ENCODE assay signal across 17 cellular contexts in genomic region chr9:38720083-38720755, GRCh38. TPM values are rescaled to one million over a fixed set of nuclear protein-coding genes. Genes with fewer than 3 reads are reported as not detected.
DNase-seq lines count a peak whose midpoint lies in the region; TF ChIP-seq lines count a peak whose summit lies in the region.
"Had no signal": no experiment of that assay in that cellular context is flagged by ENCODE, and none has a peak within 500 bp of the region (broad histone marks: within the 10 kb centered on the region; RNA-seq: fewer than 3 reads in every experiment).

TSS of gene FAM240B (minus strand) at chr9:38720133. CDS start at chr9:38703999, 16,134 bp downstream.

- H3K4me3 ChIP-seq in kidney epithelial cell (ENCODE audit: low read depth, low read length) = no peak within 1 kb of the TSS
- no peak within 1 kb of the TSS for H3K4me3 ChIP-seq in Karpas-422 (ENCODE audit: low read length)
- H3K4me3 ChIP-seq: GM12878, GM23338 had no signal

- H3K9ac ChIP-seq in Karpas-422 (ENCODE audit: low read length) = no peak within 1 kb of the TSS

- H2AFZ ChIP-seq in Karpas-422 (ENCODE audit: low read length) = no peak within 1 kb of the TSS

- DNase-seq in DMS 273 (lab: John Stamatoyannopoulos, UW; ENCODE audit: unreplicated experiment) (peak; percentile 10), DMS 273 treated with DMSO at 0.1 percent for 48 hours (lab: John Stamatoyannopoulos, UW) (no peak), NCI-H2171 treated with DMSO at 0.1 percent for 48 hours (lab: John Stamatoyannopoulos, UW) (peak; percentile 96), kidney epithelial cell (ENCODE audit: low read depth) (peak; percentile 16), retina (peak; percentile 20), Karpas-422 (no peak), HuH-7 (ENCODE audit: low spot score) (no peak)
- no peak for DNase-seq in activated T-cell treated with anti-CD3 and anti-CD28 coated beads, Interleukin-2, amount 50 U/mL, for 1 hour
- DNase-seq: DMS153, EL, NCI-H1092 treated with DMSO at 0.1 percent for 48 hours, NCI-H146, Right ventricle myocardium superior had no signal

- no peak within 1 kb of the TSS for H3K27ac ChIP-seq in Karpas-422 (ENCODE audit: low read length)
- H3K27ac ChIP-seq: 22Rv1 had no signal

- no peak within 1 kb of the TSS for H3K4me2 ChIP-seq in Karpas-422 (ENCODE audit: low read depth, low read length, poor library complexity, severe bottlenecking)
- H3K4me2 ChIP-seq: GM23338 had no signal

- H3K36me3 ChIP-seq in kidney epithelial cell (ENCODE audit: control insufficient read depth, insufficient read depth, low read length) (no peaks in the 10 kb centered on the region), Karpas-422 (ENCODE audit: insufficient read depth, low read length) (no peaks in the 10 kb centered on the region)

- no peak for TF ChIP-seq CTCF in kidney epithelial cell (IDR thresholded peaks at IDR 0.05; ENCODE audit: insufficient read depth, low read length, poor library complexity, severe bottlenecking)

- no peaks in the 10 kb centered on the region for H4K20me1 ChIP-seq in Karpas-422 (ENCODE audit: insufficient read depth, low read depth, low read length)

- H3K4me1 ChIP-seq in Karpas-422 (ENCODE audit: low read length) = no peaks in the 10 kb centered on the region

- no peaks in the 10 kb centered on the region for H3K9me2 ChIP-seq in Karpas-422 (replicated peaks; ENCODE audit: insufficient read depth, low read length)

- no peaks in the 10 kb centered on the region for H3K79me2 ChIP-seq in Karpas-422 (ENCODE audit: low read length)

- no peaks in the 10 kb centered on the region for H3K9me3 ChIP-seq in Karpas-422 (ENCODE audit: low read length)

- H3K27me3 ChIP-seq in kidney epithelial cell (ENCODE audit: control insufficient read depth, insufficient read depth, low read length) = no peaks in the 10 kb centered on the region
- no peaks in the 10 kb centered on the region for H3K27me3 ChIP-seq in Karpas-422 (ENCODE audit: low read length)

RNA-seq across cellular contexts. Expression of gene FAM240B, which starts in this region (rescaled TPM):
- total RNA-seq in kidney epithelial cell = not detected in 2 replicates
- not detected in 2 replicates for total RNA-seq in Karpas-422 (2014; rRNA removed; shearing (Covaris generic); ENCODE audit: low replicate concordance)
- total RNA-seq: GM12878, GM23338, OCI-LY7, Right ventricle myocardium superior had no signal

Comparison
In these comparisons a context has a peak if more than half of its experiments do, and no peak if none do; other contexts are left out.
1. DNase-seq: peak in DMS 273 (single experiment), NCI-H2171 treated with DMSO at 0.1 percent for 48 hours (single experiment) and retina (single experiment); none in DMS 273 treated with DMSO at 0.1 percent for 48 hours (single experiment), Karpas-422 (single experiment), activated T-cell treated with anti-CD3 and anti-CD28 coated beads, Interleukin-2, amount 50 U/mL, for 1 hour (single experiment) and HuH-7 (single experiment).
2. Peak in DNase-seq in kidney epithelial cell; RNA of the gene not detected or under 1 TPM.